28 cellular contexts compared by ENCODE assay signal in genomic region chr5:65018763-65019162, GRCh38.
"Had no signal": no experiment of that assay in that cellular context is flagged by ENCODE, and none has a peak within 500 bp of the region (broad histone marks: within the 10 kb centered on the region; RNA-seq: fewer than 3 reads in every experiment).

No MANE protein-coding gene starts in this region.

- H3K27me3 ChIP-seq: ascending aorta had no signal

- H3K27me3 Mint-ChIP-seq: activated CD4-positive, alpha-beta memory T cell treated with anti-CD3 and anti-CD28 coated beads, Interleukin-2, amount 10 ng/mL, durations not matched to agents 7 days and 5 days; activated naive CD8-positive, alpha-beta T cell treated with anti-CD3 and anti-CD28 coated beads, Interleukin-2, amount 50 U/mL, for 24 hours; brain; T-cell had no signal

- H3K27ac ChIP-seq: ascending aorta, KMS-11, RWPE1, VCaP had no signal

- H3K4me1 ChIP-seq: ascending aorta had no signal

- H3K4me3 Mint-ChIP-seq: activated CD4-positive, alpha-beta memory T cell treated with anti-CD3 and anti-CD28 coated beads, Interleukin-2, amount 10 ng/mL, durations not matched to agents 7 days and 5 days; activated naive CD8-positive, alpha-beta T cell treated with anti-CD3 and anti-CD28 coated beads, Interleukin-2, amount 50 U/mL, for 24 hours; brain; T-cell had no signal

- H3K36me3 ChIP-seq: ascending aorta had no signal

- ATAC-seq: activated naive CD4-positive, alpha-beta T cell treated with anti-CD3 and anti-CD28 coated beads, Interleukin-2, amount 50 U/mL, for 72 hours; activated naive CD8-positive, alpha-beta T cell treated with anti-CD3 and anti-CD28 coated beads, Interleukin-2, amount 50 U/mL, for 24 hours; Panc1; T-cell had no signal

- H3K4me3 ChIP-seq: ascending aorta had no signal

- H3K4me2 ChIP-seq: KMS-11 had no signal

- H3K9me3 ChIP-seq: ascending aorta had no signal

- H3K9me3 Mint-ChIP-seq: activated CD4-positive, alpha-beta memory T cell treated with anti-CD3 and anti-CD28 coated beads, Interleukin-2, amount 10 ng/mL, durations not matched to agents 7 days and 5 days; activated naive CD4-positive, alpha-beta T cell treated with anti-CD3 and anti-CD28 coated beads, Interleukin-2, amount 50 U/mL, for 72 hours; activated naive CD8-positive, alpha-beta T cell treated with anti-CD3 and anti-CD28 coated beads, Interleukin-2, amount 50 U/mL, for 24 hours; brain; T-cell had no signal

- DNase-seq: activated CD4-positive, alpha-beta memory T cell treated with anti-CD3 and anti-CD28 coated beads, Interleukin-2, amount 10 ng/mL, durations not matched to agents 7 days and 5 days; activated CD4-positive, alpha-beta T cell treated with anti-CD3 and anti-CD28 coated beads, Interleukin-2, amount 50 U/mL, for 1 hour; activated CD4-positive, CD25-positive, alpha-beta regulatory T cell; activated CD8-positive, alpha-beta memory T cell treated with anti-CD3 and anti-CD28 coated beads, Interleukin-2, amount 50 U/mL, for 48 hours; activated effector memory CD4-positive, alpha-beta T cell treated with Interleukin-2 at 50 U/mL for 16 hours; activated naive CD4-positive, alpha-beta T cell; activated naive CD8-positive, alpha-beta T cell treated with anti-CD3 and anti-CD28 coated beads, Interleukin-2, amount 50 U/mL, for 24 hours; activated T-cell treated with anti-CD3 and anti-CD28 coated beads, Interleukin-2, amount 50 U/mL, for 1 hour; amniotic stem cell; NCI-H1092; NCI-H1417; NCI-H1930; NCI-H2171; NCI-H2227 treated with DMSO at 0.1 percent for 48 hours; NCI-H446 treated with DMSO at 0.1 percent for 48 hours; NCI-H524 treated with DMSO at 0.1 percent for 48 hours; NCI-H774; NK-92 treated with Interleukin-12 subunit alpha and Interleukin-12 subunit beta, amount 100 ng/mL, for 24 hours; OCI-M1; SHP77 treated with DMSO at 0.1 percent for 48 hours; T-cell had no signal

- H3K36me3 Mint-ChIP-seq: activated naive CD4-positive, alpha-beta T cell treated with anti-CD3 and anti-CD28 coated beads, Interleukin-2, amount 50 U/mL, for 72 hours; brain had no signal

- H3K27ac Mint-ChIP-seq: activated CD4-positive, alpha-beta memory T cell treated with anti-CD3 and anti-CD28 coated beads, Interleukin-2, amount 10 ng/mL, durations not matched to agents 7 days and 5 days; activated naive CD4-positive, alpha-beta T cell treated with anti-CD3 and anti-CD28 coated beads, Interleukin-2, amount 50 U/mL, for 72 hours; activated naive CD8-positive, alpha-beta T cell treated with anti-CD3 and anti-CD28 coated beads, Interleukin-2, amount 50 U/mL, for 24 hours; brain; T-cell had no signal

- H3K9ac ChIP-seq: KMS-11 had no signal
